22 cellular contexts compared by ENCODE assay signal in genomic region chr6:150684161-150684560, GRCh38.
DNase-seq lines count a peak whose midpoint lies in the region; ATAC-seq, FAIRE-seq and TF ChIP-seq lines count a peak whose summit lies in the region.
"Had no signal": no experiment of that assay in that cellular context is flagged by ENCODE, and none has a peak within 500 bp of the region (broad histone marks: within the 10 kb centered on the region; RNA-seq: fewer than 3 reads in every experiment).

No MANE protein-coding gene starts in this region.

- FAIRE-seq in endothelial cell of umbilical vein (lab: Jason Lieb, UNC): no peak
- FAIRE-seq in GM12891 (lab: Jason Lieb, UNC): no peak
- FAIRE-seq: GM12878 had no signal

- TF ChIP-seq POLR2A in endothelial cell of umbilical vein (IDR thresholded peaks at IDR 0.05; ENCODE audit: low read depth, low read length) (no peak), GM12891 (IDR thresholded peaks at IDR 0.05; ENCODE audit: low read depth, low read length) (no peak)

- no peak for DNase-seq in right cardiac atrium
- DNase-seq in cardiac septum (ENCODE audit: low spot score): no peak
- DNase-seq in endothelial cell of umbilical vein (ENCODE audit: low read depth, low spot score): peak; percentile 12
- no peak for DNase-seq in T-helper 9 cell
- DNase-seq in natural killer cell: no peak
- DNase-seq in GM12891 (ENCODE audit: insufficient read length, low spot score): no peak
- DNase-seq: activated T-cell treated with anti-CD3 and anti-CD28 coated beads, Interleukin-2, amount 50 U/mL, for 48 hours; CD4-positive, alpha-beta T cell; NCI-H1436; ovary; SK-N-SH; stimulated activated CD4-positive, alpha-beta T cell treated with anti-CD3 and anti-CD28 coated beads, Interleukin-2, amount 100 ng/mL, for 48 hours; T1000 had no signal

- no peaks in the 10 kb centered on the region for H3K4me1 Mint-ChIP-seq in natural killer cell
- H3K4me1 Mint-ChIP-seq: activated naive CD4-positive, alpha-beta T cell treated with anti-CD3 and anti-CD28 coated beads, Interleukin-2, amount 50 U/mL, for 24 hours had no signal

- POLR2A ChIA-PET in endothelial cell of umbilical vein (lab: Charles Lee): no interaction called here

- H3K79me2 ChIP-seq in endothelial cell of umbilical vein (ENCODE audit: control insufficient read depth, insufficient read depth, low read length) (no peaks in the 10 kb centered on the region), parathyroid adenoma (peaks cover 63% of the 10 kb centered on the region)

- H3K36me3 Mint-ChIP-seq in natural killer cell: no peaks in the 10 kb centered on the region
- H3K36me3 Mint-ChIP-seq: activated naive CD4-positive, alpha-beta T cell treated with anti-CD3 and anti-CD28 coated beads, Interleukin-2, amount 50 U/mL, for 24 hours had no signal

- WGBS in right cardiac atrium: 87% methylated on average over 9 of the region's 9 CpGs

- H2AFZ ChIP-seq in endothelial cell of umbilical vein (ENCODE audit: low read depth, low read length) (no peak overlapping the region), parathyroid adenoma (no peak overlapping the region)

- TF ChIP-seq CTCF in endothelial cell of umbilical vein (IDR thresholded peaks at IDR 0.05; ENCODE audit: extremely low read depth in 1 of 2, insufficient read depth in 1 of 2, low read depth in 1 of 2, low read length in 2 of 2) (no peak), parathyroid adenoma (IDR thresholded peaks at IDR 0.05) (no peak), natural killer cell (IDR thresholded peaks at IDR 0.05) (no peak)

- H3K9me3 ChIP-seq in right cardiac atrium (ENCODE audit: control insufficient read depth, low read length): no peaks in the 10 kb centered on the region
- no peaks in the 10 kb centered on the region for H3K9me3 ChIP-seq in endothelial cell of umbilical vein (replicated peaks; ENCODE audit: control insufficient read depth, insufficient read depth, low read length)
- no peaks in the 10 kb centered on the region for H3K9me3 ChIP-seq in parathyroid adenoma (ENCODE audit: control insufficient read depth, low read length)
- H3K9me3 ChIP-seq: ovary, SK-N-SH, vagina had no signal

- H3K4me3 Mint-ChIP-seq in natural killer cell: no peak overlapping the region
- H3K4me3 Mint-ChIP-seq: activated naive CD4-positive, alpha-beta T cell treated with anti-CD3 and anti-CD28 coated beads, Interleukin-2, amount 50 U/mL, for 24 hours; CD4-positive, alpha-beta T cell; dendritic cell treated with granulocyte-macrophage colony-stimulating factor and Interleukin-4, amounts not matched to agents 40 ng/mL and 50 ng/mL, for 4 days had no signal

- intact Hi-C loops in right cardiac atrium (cut with DNase I) (no loop called here), cardiac septum (cut with DNase I) (loop anchor here (5.0 kb wide), 1 partner anchor 67 kb away; no protein-coding TSS in a partner anchor), endothelial cell of umbilical vein (cut with micrococcal nuclease) (loop anchor here (5.0 kb wide), 2 partner anchors 83 to 173 kb away; no protein-coding TSS in a partner anchor), natural killer cell (cut with micrococcal nuclease) (no loop called here)

- H3K4me1 ChIP-seq in right cardiac atrium (ENCODE audit: control insufficient read depth, insufficient read depth, low read length) (no peaks in the 10 kb centered on the region), endothelial cell of umbilical vein (ENCODE audit: control insufficient read depth, extremely low read depth, insufficient read depth, low read length) (peaks cover 44% of the 10 kb centered on the region), parathyroid adenoma (peaks cover 31% of the 10 kb centered on the region)

- H3K27ac Mint-ChIP-seq in natural killer cell: no peak overlapping the region
- H3K27ac Mint-ChIP-seq: activated naive CD4-positive, alpha-beta T cell treated with anti-CD3 and anti-CD28 coated beads, Interleukin-2, amount 50 U/mL, for 24 hours; CD4-positive, alpha-beta T cell; dendritic cell treated with granulocyte-macrophage colony-stimulating factor and Interleukin-4, amounts not matched to agents 40 ng/mL and 50 ng/mL, for 4 days had no signal

- H3K36me3 ChIP-seq in endothelial cell of umbilical vein (ENCODE audit: control insufficient read depth in 2 of 2, extremely low read depth in 1 of 2, insufficient read depth in 2 of 2, low read length in 2 of 2) (no peaks in the 10 kb centered on the region), parathyroid adenoma (ENCODE audit: control insufficient read depth, insufficient read depth, low read length) (no peaks in the 10 kb centered on the region)
- H3K36me3 ChIP-seq: ovary, vagina had no signal

- no peaks in the 10 kb centered on the region for H4K20me1 ChIP-seq in endothelial cell of umbilical vein (replicated peaks; ENCODE audit: control insufficient read depth, extremely low read depth, insufficient read depth, low read length)

- no peaks in the 10 kb centered on the region for H3K27me3 Mint-ChIP-seq in natural killer cell (ENCODE audit: low read depth in 2 of 2)
- H3K27me3 Mint-ChIP-seq: CD4-positive, alpha-beta T cell had no signal

- no peaks in the 10 kb centered on the region for H3K27me3 ChIP-seq in right cardiac atrium (ENCODE audit: control insufficient read depth, insufficient read depth)
- no peaks in the 10 kb centered on the region for H3K27me3 ChIP-seq in endothelial cell of umbilical vein (ENCODE audit: control insufficient read depth in 2 of 2, insufficient read depth in 2 of 2, low read length in 2 of 2)
- H3K27me3 ChIP-seq in parathyroid adenoma (ENCODE audit: control insufficient read depth, insufficient read depth, low read length): no peaks in the 10 kb centered on the region
- H3K27me3 ChIP-seq: ovary, vagina had no signal

- CTCF ChIA-PET in endothelial cell of umbilical vein (lab: Charles Lee): interaction anchor here (2.4 kb wide), 1 partner anchor 12 kb away, joined by 18 read pairs; no protein-coding TSS in a partner anchor

- H3K4me2 ChIP-seq in endothelial cell of umbilical vein (ENCODE audit: insufficient read depth, low read length): peak overlapping the region; percentile 6
- H3K4me2 ChIP-seq in parathyroid adenoma (ENCODE audit: low read length): no peak overlapping the region
- H3K4me2 ChIP-seq: SK-N-SH had no signal

- H3K27ac ChIP-seq in right cardiac atrium (ENCODE audit: low read length) (peak overlapping the region; percentile 94), endothelial cell of umbilical vein (ENCODE audit: insufficient read depth, low read depth, low read length) (peak overlapping the region; percentile 77), parathyroid adenoma (peak overlapping the region; percentile 63)
- H3K27ac ChIP-seq: ovary, vagina had no signal

- BruUV-seq in endothelial cell of umbilical vein (replicated peaks; lab: Mats Ljungman, UMichigan): TSS peak; percentile 64

- H3K4me3 ChIP-seq in right cardiac atrium (ENCODE audit: low read length): peak overlapping the region; percentile 12
- H3K4me3 ChIP-seq in endothelial cell of umbilical vein (replicated peaks in 1 of 3; ENCODE audit: insufficient read depth in 1 of 3, low read depth in 1 of 3, low read length in 3 of 3): no peak overlapping the region
- H3K4me3 ChIP-seq in parathyroid adenoma (ENCODE audit: low read depth, low read length): no peak overlapping the region
- H3K4me3 ChIP-seq: GM12878, ovary, skin epidermis, vagina had no signal

- H3K9me1 ChIP-seq in endothelial cell of umbilical vein (replicated peaks; ENCODE audit: control insufficient read depth, extremely low read depth, insufficient read depth, low read length): no peaks in the 10 kb centered on the region

- H3K9ac ChIP-seq in endothelial cell of umbilical vein (replicated peaks; ENCODE audit: extremely low read depth, insufficient read depth, low read length) (no peak overlapping the region), parathyroid adenoma (no peak overlapping the region)
- H3K9ac ChIP-seq: SK-N-SH had no signal

- ATAC-seq in right cardiac atrium: no peak
- no peak for ATAC-seq in HG02938 (IDR thresholded peaks at IDR 0.05; ENCODE audit: unreplicated experiment)
- ATAC-seq in natural killer cell: no peak
- ATAC-seq: activated CD4-positive, CD25-positive, alpha-beta regulatory T cell treated with anti-CD3 and anti-CD28 coated beads, Interleukin-2, amount 50 U/mL, for 24 hours; GM12878; Panc1 had no signal

- H3K9me3 Mint-ChIP-seq in natural killer cell: no peaks in the 10 kb centered on the region
- H3K9me3 Mint-ChIP-seq: activated naive CD4-positive, alpha-beta T cell treated with anti-CD3 and anti-CD28 coated beads, Interleukin-2, amount 50 U/mL, for 24 hours; CD4-positive, alpha-beta T cell; dendritic cell treated with granulocyte-macrophage colony-stimulating factor and Interleukin-4, amounts not matched to agents 40 ng/mL and 50 ng/mL, for 4 days had no signal

- dilution Hi-C loops in endothelial cell of umbilical vein (cut with MboI; ENCODE audit: extremely low pct_ligation_motif_present, low sequenced_read_pairs): no loop called here

TF ChIP-seq in endothelial cell of umbilical vein, 7 proteins besides CTCF, POLR2A, EP300 and RAD21:
- no peak for TF ChIP-seq EZH2 (IDR thresholded peaks at IDR 0.05; ENCODE audit: borderline replicate concordance, low read depth, low read length, severe bottlenecking)
- TF ChIP-seq FOS (IDR thresholded peaks at IDR 0.05; ENCODE audit: borderline replicate concordance, insufficient read depth, low read length): no peak
- TF ChIP-seq MYC (IDR thresholded peaks at IDR 0.05; ENCODE audit: low read depth, low read length): no peak

TF ChIP-seq in GM12891, 5 proteins besides CTCF, POLR2A, EP300 and RAD21:
- TF ChIP-seq PAX5 (IDR thresholded peaks at IDR 0.05; ENCODE audit: insufficient read depth, low read length, severe bottlenecking) (no peak), POU2F2 (IDR thresholded peaks at IDR 0.05; ENCODE audit: low read depth, low read length) (no peak), SPI1 (IDR thresholded peaks at IDR 0.05; ENCODE audit: low read depth, low read length) (no peak), POLR2AphosphoS5 (IDR thresholded peaks at IDR 0.05; ENCODE audit: low read depth, low read length) (no peak), TAF1 (IDR thresholded peaks at IDR 0.05; ENCODE audit: low read depth, low read length) (no peak)

Comparison
In these comparisons a context has a peak if more than half of its experiments do, and no peak if none do; other contexts are left out.
1. intact Hi-C loops: an anchor here in cardiac septum (5.0 kb wide) and endothelial cell of umbilical vein (5.0 kb wide); none called in right cardiac atrium and natural killer cell.